Comparison of ENCODE assay signal across 3 cellular contexts in the genomic region with DNA sequence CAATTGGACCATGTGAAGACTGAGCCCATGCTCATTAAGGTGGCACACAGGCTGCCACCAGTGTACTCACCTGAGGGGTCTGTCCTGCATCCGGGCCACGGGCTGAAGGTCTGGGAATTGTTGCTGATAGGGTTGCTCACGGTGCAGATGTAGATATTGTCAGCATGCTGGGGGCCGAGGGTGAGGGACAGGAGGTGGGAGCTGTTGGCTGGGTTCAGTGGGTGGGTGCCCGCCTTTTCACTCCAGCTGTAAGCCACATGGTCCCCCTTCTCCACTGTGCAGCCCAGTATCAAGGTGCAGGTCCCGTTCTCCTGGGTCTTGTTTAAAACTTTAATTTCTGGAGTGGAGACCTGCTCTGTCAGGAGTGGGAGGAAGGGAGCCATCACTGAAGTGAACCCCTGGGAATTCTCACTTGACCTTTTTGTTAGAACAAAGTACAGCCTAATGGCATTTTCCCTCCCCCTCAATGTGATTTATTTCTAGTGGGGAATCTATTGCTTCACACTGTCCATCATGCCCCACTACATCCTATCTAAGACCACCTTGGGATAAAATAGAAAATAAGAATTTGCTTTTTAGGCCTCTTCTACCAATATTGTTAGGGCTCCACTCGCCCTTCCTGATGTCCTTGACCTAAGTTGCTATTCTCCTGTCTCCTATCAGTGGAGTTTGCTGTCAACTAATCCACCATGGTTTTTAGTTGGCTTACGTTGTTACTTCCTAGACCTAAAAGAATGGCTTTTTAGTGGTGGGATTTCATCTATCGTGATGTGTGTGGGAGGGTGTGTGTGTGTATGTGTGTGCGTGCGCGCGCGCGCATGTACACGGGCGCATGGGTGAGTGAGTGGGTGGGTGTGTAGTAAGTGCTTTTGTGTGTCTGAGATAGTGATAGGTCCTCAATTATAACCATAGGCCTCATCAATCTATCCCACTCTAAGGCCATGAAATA.
A peak's percentile ranks its signal among the peaks of the same experiment; 100 is the strongest.
TF ChIP-seq lines count a peak whose summit lies in the region.

No MANE protein-coding gene starts in this region.

TF ChIP-seq in HEK293, 187 proteins besides CTCF, POLR2A, EP300 and RAD21:
- TF ChIP-seq GLIS2 (tag by site-specific recombination; IDR thresholded peaks at IDR 0.05), result no peak
- TF ChIP-seq ZNF629 (tag by site-specific recombination; IDR thresholded peaks at IDR 0.05), result no peak
- TF ChIP-seq ZFHX2 (tag by site-specific recombination; conservative IDR thresholded peaks at IDR 0.05), result peak; percentile 54
- TF ChIP-seq ZNF354C (tag by site-specific recombination; IDR thresholded peaks at IDR 0.05; ENCODE audit: borderline replicate concordance, low read depth), result no peak
- no peak for TF ChIP-seq ZNF24 (tag by site-specific recombination; IDR thresholded peaks at IDR 0.05)
- no peak for TF ChIP-seq ZNF521 (tag by site-specific recombination; IDR thresholded peaks at IDR 0.05)
- no peak for TF ChIP-seq SALL2 (tag by site-specific recombination; IDR thresholded peaks at IDR 0.05; ENCODE audit: borderline replicate concordance)
- peak; percentile 46; the same call in 1 of the 2 replicates for TF ChIP-seq EGR2 (tag by site-specific recombination; IDR thresholded peaks at IDR 0.05; ENCODE audit: low read depth)
- TF ChIP-seq ZNF112 (tag by site-specific recombination; IDR thresholded peaks at IDR 0.05), result no peak
- TF ChIP-seq HOXD13 (CRISPR knock-in tag; IDR thresholded peaks at IDR 0.05; ENCODE audit: borderline replicate concordance), result no peak

TF ChIP-seq in GM12878, 131 proteins besides CTCF, POLR2A, EP300 and RAD21 (continues in another document):
- TF ChIP-seq TCF7 (IDR thresholded peaks at IDR 0.05; ENCODE audit: borderline replicate concordance) (no peak), IKZF2 (IDR thresholded peaks at IDR 0.05) (peak; percentile 35 to 53; a peak in 2 of 4 replicates), ZZZ3 (IDR thresholded peaks at IDR 0.05; ENCODE audit: control insufficient read depth, insufficient read length, low read depth) (no peak), YY1 (IDR thresholded peaks at IDR 0.05; ENCODE audit: low read depth, low read length) (0 out of 2 replicates have a peak, but pooled peaks have one; percentile 9), SPI1 (IDR thresholded peaks at IDR 0.05; ENCODE audit: borderline replicate concordance, insufficient read depth, low read depth, low read length) (no peak), ATF7 (IDR thresholded peaks at IDR 0.05; ENCODE audit: low read depth) (peak; percentile 55), NBN (IDR thresholded peaks at IDR 0.05) (peak; percentile 47; the same call in 1 of the 2 replicates), TARDBP (IDR thresholded peaks at IDR 0.05; ENCODE audit: borderline replicate concordance) (0 out of 2 replicates have a peak, but pooled peaks have one; percentile 35), MTA3 (IDR thresholded peaks at IDR 0.05; ENCODE audit: borderline replicate concordance, low read length) (peak; percentile 30), POLR2AphosphoS2 (IDR thresholded peaks at IDR 0.05; ENCODE audit: low read depth, low read length) (peak; percentile 93), ZNF274 (IDR thresholded peaks at IDR 0.05; ENCODE audit: insufficient read depth, insufficient read length) (no peak)
- TF ChIP-seq, protein P1, sequence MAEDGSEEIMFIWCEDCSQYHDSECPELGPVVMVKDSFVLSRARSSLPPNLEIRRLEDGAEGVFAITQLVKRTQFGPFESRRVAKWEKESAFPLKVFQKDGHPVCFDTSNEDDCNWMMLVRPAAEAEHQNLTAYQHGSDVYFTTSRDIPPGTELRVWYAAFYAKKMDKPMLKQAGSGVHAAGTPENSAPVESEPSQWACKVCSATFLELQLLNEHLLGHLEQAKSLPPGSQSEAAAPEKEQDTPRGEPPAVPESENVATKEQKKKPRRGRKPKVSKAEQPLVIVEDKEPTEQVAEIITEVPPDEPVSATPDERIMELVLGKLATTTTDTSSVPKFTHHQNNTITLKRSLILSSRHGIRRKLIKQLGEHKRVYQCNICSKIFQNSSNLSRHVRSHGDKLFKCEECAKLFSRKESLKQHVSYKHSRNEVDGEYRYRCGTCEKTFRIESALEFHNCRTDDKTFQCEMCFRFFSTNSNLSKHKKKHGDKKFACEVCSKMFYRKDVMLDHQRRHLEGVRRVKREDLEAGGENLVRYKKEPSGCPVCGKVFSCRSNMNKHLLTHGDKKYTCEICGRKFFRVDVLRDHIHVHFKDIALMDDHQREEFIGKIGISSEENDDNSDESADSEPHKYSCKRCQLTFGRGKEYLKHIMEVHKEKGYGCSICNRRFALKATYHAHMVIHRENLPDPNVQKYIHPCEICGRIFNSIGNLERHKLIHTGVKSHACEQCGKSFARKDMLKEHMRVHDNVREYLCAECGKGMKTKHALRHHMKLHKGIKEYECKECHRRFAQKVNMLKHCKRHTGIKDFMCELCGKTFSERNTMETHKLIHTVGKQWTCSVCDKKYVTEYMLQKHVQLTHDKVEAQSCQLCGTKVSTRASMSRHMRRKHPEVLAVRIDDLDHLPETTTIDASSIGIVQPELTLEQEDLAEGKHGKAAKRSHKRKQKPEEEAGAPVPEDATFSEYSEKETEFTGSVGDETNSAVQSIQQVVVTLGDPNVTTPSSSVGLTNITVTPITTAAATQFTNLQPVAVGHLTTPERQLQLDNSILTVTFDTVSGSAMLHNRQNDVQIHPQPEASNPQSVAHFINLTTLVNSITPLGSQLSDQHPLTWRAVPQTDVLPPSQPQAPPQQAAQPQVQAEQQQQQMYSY (CRISPR knock-in tag; IDR thresholded peaks at IDR 0.05), result peak; percentile 31; the same call in 1 of the 2 replicates
- TF ChIP-seq, protein P2, sequence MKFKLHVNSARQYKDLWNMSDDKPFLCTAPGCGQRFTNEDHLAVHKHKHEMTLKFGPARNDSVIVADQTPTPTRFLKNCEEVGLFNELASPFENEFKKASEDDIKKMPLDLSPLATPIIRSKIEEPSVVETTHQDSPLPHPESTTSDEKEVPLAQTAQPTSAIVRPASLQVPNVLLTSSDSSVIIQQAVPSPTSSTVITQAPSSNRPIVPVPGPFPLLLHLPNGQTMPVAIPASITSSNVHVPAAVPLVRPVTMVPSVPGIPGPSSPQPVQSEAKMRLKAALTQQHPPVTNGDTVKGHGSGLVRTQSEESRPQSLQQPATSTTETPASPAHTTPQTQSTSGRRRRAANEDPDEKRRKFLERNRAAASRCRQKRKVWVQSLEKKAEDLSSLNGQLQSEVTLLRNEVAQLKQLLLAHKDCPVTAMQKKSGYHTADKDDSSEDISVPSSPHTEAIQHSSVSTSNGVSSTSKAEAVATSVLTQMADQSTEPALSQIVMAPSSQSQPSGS (IDR thresholded peaks at IDR 0.05; ENCODE audit: low read length), result 0 out of 2 replicates have a peak, but pooled peaks have one; percentile 25
- TF ChIP-seq, protein P3, sequence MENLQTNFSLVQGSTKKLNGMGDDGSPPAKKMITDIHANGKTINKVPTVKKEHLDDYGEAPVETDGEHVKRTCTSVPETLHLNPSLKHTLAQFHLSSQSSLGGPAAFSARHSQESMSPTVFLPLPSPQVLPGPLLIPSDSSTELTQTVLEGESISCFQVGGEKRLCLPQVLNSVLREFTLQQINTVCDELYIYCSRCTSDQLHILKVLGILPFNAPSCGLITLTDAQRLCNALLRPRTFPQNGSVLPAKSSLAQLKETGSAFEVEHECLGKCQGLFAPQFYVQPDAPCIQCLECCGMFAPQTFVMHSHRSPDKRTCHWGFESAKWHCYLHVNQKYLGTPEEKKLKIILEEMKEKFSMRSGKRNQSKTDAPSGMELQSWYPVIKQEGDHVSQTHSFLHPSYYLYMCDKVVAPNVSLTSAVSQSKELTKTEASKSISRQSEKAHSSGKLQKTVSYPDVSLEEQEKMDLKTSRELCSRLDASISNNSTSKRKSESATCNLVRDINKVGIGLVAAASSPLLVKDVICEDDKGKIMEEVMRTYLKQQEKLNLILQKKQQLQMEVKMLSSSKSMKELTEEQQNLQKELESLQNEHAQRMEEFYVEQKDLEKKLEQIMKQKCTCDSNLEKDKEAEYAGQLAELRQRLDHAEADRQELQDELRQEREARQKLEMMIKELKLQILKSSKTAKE (IDR thresholded peaks at IDR 0.05; ENCODE audit: low read depth, poor library complexity, severe bottlenecking), result peak; percentile 35

TF ChIP-seq in HEK293T, 16 proteins besides CTCF, POLR2A, EP300 and RAD21:
- TF ChIP-seq, protein P4, sequence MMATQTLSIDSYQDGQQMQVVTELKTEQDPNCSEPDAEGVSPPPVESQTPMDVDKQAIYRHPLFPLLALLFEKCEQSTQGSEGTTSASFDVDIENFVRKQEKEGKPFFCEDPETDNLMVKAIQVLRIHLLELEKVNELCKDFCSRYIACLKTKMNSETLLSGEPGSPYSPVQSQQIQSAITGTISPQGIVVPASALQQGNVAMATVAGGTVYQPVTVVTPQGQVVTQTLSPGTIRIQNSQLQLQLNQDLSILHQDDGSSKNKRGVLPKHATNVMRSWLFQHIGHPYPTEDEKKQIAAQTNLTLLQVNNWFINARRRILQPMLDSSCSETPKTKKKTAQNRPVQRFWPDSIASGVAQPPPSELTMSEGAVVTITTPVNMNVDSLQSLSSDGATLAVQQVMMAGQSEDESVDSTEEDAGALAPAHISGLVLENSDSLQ (IDR thresholded peaks at IDR 0.05), result no peak
- no peak for TF ChIP-seq NFRKB (IDR thresholded peaks at IDR 0.05)
- TF ChIP-seq BHLHE40 (IDR thresholded peaks at IDR 0.05; ENCODE audit: borderline replicate concordance), result no peak
- no peak for TF ChIP-seq FOXA1 (IDR thresholded peaks at IDR 0.05)
- TF ChIP-seq TARDBP (IDR thresholded peaks at IDR 0.05), result no peak
- no peak for TF ChIP-seq CTBP1 (IDR thresholded peaks at IDR 0.05; ENCODE audit: borderline replicate concordance)
- no peak for TF ChIP-seq LEF1 (IDR thresholded peaks at IDR 0.05; ENCODE audit: borderline replicate concordance)
- TF ChIP-seq L3MBTL2 (conservative IDR thresholded peaks at IDR 0.05), result no peak
- no peak for TF ChIP-seq HDGF (IDR thresholded peaks at IDR 0.05; ENCODE audit: borderline replicate concordance)
- no peak for TF ChIP-seq ELF4 (IDR thresholded peaks at IDR 0.05)
- TF ChIP-seq SUZ12 (IDR thresholded peaks at IDR 0.05), result no peak
- TF ChIP-seq FOXK2 (IDR thresholded peaks at IDR 0.05), result no peak
